ENCODE assay signal across 15 cellular contexts in the genomic region with DNA sequence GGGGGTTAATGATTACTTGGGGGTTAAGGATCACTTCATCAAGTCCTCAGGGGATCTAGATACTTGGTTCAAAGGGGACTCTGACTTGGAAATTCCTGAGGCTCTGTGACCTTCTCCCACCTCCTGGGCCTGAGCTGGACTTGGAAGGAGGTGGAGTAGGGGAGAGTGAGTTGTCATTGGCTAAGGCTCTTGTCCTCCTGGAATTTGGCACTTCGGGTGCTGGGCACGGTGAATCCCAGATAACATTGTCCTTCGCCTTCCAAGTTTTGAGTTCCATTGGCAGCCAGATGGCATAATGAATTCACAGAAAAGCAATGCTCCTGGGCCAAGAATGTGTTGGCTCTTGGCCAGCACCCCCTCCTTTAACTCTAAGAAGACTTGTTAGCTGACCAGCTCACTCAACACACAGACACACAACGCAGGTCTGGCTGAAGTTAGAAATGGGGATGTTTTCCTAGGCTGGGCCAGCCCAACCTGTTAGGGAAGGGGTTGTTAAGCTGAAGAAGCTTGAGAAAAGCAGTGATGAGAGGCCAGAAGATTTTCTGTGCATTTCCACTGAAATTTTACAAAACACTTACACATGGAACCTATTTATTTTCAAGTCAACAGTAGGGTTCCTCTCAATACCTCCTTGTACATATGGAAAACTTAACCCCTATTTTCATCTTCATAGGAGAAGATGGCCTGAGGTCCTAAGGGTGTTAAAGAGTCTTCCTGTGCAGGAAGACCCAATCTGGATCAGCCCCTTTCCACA. TPM values are rescaled to one million over a fixed set of nuclear protein-coding genes. Genes with fewer than 3 reads are reported as not detected.
DNase-seq lines count a peak whose midpoint lies in the region; ATAC-seq and TF ChIP-seq lines count a peak whose summit lies in the region.
"Had no signal": no experiment of that assay in that cellular context is flagged by ENCODE, and none has a peak within 500 bp of the region (broad histone marks: within the 10 kb centered on the region; RNA-seq: fewer than 3 reads in every experiment).

No MANE protein-coding gene starts in this region.

- ATAC-seq in SK-N-SH treated with all-trans-retinoic acid at 6 μM for 48 hours (peak; percentile 72), heart left ventricle (peak; percentile 49 to 80 (median 62)), HG03095 (IDR thresholded peaks at IDR 0.05; ENCODE audit: unreplicated experiment) (no peak)

- WGBS in heart left ventricle, 4 donors, result 19 to 45% (median 29%) methylated on average over 4 of the region's 4 CpGs

- peaks cover 3 to 60% (median 31%) of the 10 kb centered on the region in 12 donors for H3K4me1 ChIP-seq in heart left ventricle
- H3K4me1 ChIP-seq: Peyer's patch had no signal

- DNase-seq in Caki2 (ENCODE audit: low read depth), result peak; percentile 40
- peak; percentile 69 to 91 (median 80) for DNase-seq in heart left ventricle
- DNase-seq in pulmonary artery endothelial cell (ENCODE audit: low read depth, low spot score), result peak; percentile 56
- no peak for DNase-seq in T-helper 2 cell
- no peak for DNase-seq in SW 1271 (lab: John Stamatoyannopoulos, UW)
- DNase-seq in NCI-H2081 (lab: John Stamatoyannopoulos, UW), result no peak
- DNase-seq: activated CD4-positive, CD25-positive, alpha-beta regulatory T cell; activated naive CD4-positive, alpha-beta T cell treated with Interleukin-2 at 50 U/mL for 16 hours; DMS153; NCI-H1436; Peyer's patch; stimulated activated CD4-positive, alpha-beta T cell treated with anti-CD3 and anti-CD28 coated beads, Interleukin-2, amount 100 ng/mL, for 24 hours; trophoblast cell had no signal

- H3K27me3 ChIP-seq in heart left ventricle, result no peaks in the 10 kb centered on the region
- H3K27me3 ChIP-seq: Peyer's patch had no signal

- H3K4me3 ChIP-seq in heart left ventricle, result no peak overlapping the region
- H3K4me3 ChIP-seq: Peyer's patch had no signal

- in situ Hi-C loops in Caki2 (cut with HindIII; ENCODE audit: low pct_unique_long_range_greater_than_20kb, low sequenced_read_pairs), result no loop called here

- TF ChIP-seq POLR2A in heart left ventricle (IDR thresholded peaks at IDR 0.05), result no peak

- no peak for TF ChIP-seq CTCF in heart left ventricle (IDR thresholded peaks at IDR 0.05)

- H3K9me3 ChIP-seq in heart left ventricle, result no peaks in the 10 kb centered on the region
- H3K9me3 ChIP-seq: Peyer's patch had no signal

- intact Hi-C loops in heart left ventricle (cut with DNase I), result loop anchor here in 8 of 10 donors (2.0 to 10.0 kb wide), 5 partner anchors 101 to 239 kb away; a partner anchor contains a TSS

- H3K36me3 ChIP-seq in heart left ventricle, result no peaks in the 10 kb centered on the region
- H3K36me3 ChIP-seq: Peyer's patch had no signal

- peak overlapping the region; percentile 68 to 94 (median 86) for H3K27ac ChIP-seq in heart left ventricle
- H3K27ac ChIP-seq: Peyer's patch had no signal

TF ChIP-seq in SK-N-SH treated with all-trans-retinoic acid at 6 μM for 48 hours, 23 proteins besides CTCF, POLR2A, EP300 and RAD21:
- TF ChIP-seq ISL1 (CRISPR knock-in tag; IDR thresholded peaks at IDR 0.05), result peak; percentile 67
- TF ChIP-seq, protein P1, sequence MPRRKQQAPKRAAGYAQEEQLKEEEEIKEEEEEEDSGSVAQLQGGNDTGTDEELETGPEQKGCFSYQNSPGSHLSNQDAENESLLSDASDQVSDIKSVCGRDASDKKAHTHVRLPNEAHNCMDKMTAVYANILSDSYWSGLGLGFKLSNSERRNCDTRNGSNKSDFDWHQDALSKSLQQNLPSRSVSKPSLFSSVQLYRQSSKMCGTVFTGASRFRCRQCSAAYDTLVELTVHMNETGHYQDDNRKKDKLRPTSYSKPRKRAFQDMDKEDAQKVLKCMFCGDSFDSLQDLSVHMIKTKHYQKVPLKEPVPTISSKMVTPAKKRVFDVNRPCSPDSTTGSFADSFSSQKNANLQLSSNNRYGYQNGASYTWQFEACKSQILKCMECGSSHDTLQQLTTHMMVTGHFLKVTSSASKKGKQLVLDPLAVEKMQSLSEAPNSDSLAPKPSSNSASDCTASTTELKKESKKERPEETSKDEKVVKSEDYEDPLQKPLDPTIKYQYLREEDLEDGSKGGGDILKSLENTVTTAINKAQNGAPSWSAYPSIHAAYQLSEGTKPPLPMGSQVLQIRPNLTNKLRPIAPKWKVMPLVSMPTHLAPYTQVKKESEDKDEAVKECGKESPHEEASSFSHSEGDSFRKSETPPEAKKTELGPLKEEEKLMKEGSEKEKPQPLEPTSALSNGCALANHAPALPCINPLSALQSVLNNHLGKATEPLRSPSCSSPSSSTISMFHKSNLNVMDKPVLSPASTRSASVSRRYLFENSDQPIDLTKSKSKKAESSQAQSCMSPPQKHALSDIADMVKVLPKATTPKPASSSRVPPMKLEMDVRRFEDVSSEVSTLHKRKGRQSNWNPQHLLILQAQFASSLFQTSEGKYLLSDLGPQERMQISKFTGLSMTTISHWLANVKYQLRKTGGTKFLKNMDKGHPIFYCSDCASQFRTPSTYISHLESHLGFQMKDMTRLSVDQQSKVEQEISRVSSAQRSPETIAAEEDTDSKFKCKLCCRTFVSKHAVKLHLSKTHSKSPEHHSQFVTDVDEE (CRISPR knock-in tag; IDR thresholded peaks at IDR 0.05), result no peak

RNA-seq across cellular contexts. Expression of a gene that starts 29.6 kb away (rescaled TPM):
- not detected in 2 replicates for total RNA-seq in Caki2 (2014; rRNA removed; shearing (Covaris generic); ENCODE audit: low replicate concordance)
- total RNA-seq in heart left ventricle, result 10 to 100 TPM in 5 of 9 donors, 1 to 10 TPM in 4; 5.8 to 39.6 (median 14.3) TPM
- 10 to 100 TPM in 1 of 2 donors, 1 to 10 TPM in 1; 4.1 to 11.0 TPM for polyA plus RNA-seq in heart left ventricle
- total RNA-seq in pulmonary artery endothelial cell, result 0.04 TPM in 1 of 2 replicates, not detected in the other
- total RNA-seq: Peyer's patch had no signal

Comparison
In these comparisons a context has a peak if more than half of its experiments do, and no peak if none do; other contexts are left out.
1. DNase-seq: peak in Caki2 (single experiment), heart left ventricle (5 of 5) and pulmonary artery endothelial cell (single experiment); none in T-helper 2 cell (0 of 5), SW 1271 (0 of 2) and NCI-H2081 (0 of 2).